8 cellular contexts compared by ENCODE assay signal in the genomic region with DNA sequence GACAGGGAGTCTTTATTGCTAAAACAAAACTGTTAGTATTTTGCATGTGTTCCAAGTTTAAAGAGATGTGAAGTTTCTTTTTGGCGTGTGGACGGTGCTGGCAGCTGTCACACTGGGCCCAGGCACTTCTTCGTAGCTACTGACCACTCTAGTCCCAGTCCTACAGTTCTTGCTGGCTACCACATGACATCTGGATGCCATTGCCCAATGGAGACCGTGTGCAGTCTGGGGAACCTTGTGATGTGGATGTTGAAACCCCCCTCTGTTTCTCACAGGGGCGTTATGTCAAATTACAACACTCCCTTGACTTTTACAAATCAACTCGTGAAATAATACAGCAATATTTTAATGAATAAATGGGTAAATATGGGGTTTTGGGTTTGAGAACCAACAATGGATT. TPM values are rescaled to one million over a fixed set of nuclear protein-coding genes. Genes with fewer than 3 reads are reported as not detected.
DNase-seq lines count a peak whose midpoint lies in the region; ATAC-seq and TF ChIP-seq lines count a peak whose summit lies in the region.

No MANE protein-coding gene starts in this region.

- H3K4me3 ChIP-seq in lower leg skin (ENCODE audit: low read depth, poor library complexity, severe bottlenecking): no peak overlapping the region
- peak overlapping the region; percentile 64 for H3K4me3 ChIP-seq in upper lobe of right lung

- peaks cover 27% of the 10 kb centered on the region for H3K4me1 ChIP-seq in upper lobe of right lung

- H3K9me3 Mint-ChIP-seq in CD4-positive, alpha-beta T cell: no peaks in the 10 kb centered on the region

- H3K36me3 ChIP-seq in upper lobe of right lung: no peaks in the 10 kb centered on the region

- H3K27ac Mint-ChIP-seq in CD4-positive, alpha-beta T cell: peak overlapping the region; percentile 95

- TF ChIP-seq POLR2A in lower leg skin (IDR thresholded peaks at IDR 0.05): no peak

- 5 to 20% methylated on average over 6 of the region's 6 CpGs for WGBS in lower leg skin, 2 donors

- no peaks in the 10 kb centered on the region for H3K9me3 ChIP-seq in CD4-positive, alpha-beta T cell (ENCODE audit: control insufficient read depth, low read length)
- no peaks in the 10 kb centered on the region for H3K9me3 ChIP-seq in upper lobe of right lung

- no peak for DNase-seq in CD4-positive, alpha-beta T cell
- peak; percentile 73 to 89 for DNase-seq in lower leg skin (ENCODE audit: low spot score in 2 of 2)
- no peak for DNase-seq in upper lobe of right lung
- DNase-seq in activated CD4-positive, alpha-beta T cell treated with anti-CD3 and anti-CD28 coated beads, Interleukin-2, amount 50 U/mL, for 4 hours: no peak
- DNase-seq in ureter (ENCODE audit: low spot score): no peak

- CTCF ChIA-PET in CD4-positive, alpha-beta T cell (lab: Charles Lee): interaction anchor here (0.9 to 1.3 kb wide), 2 partner anchors 102 to 108 kb away, joined by 3 to 7 read pairs; no protein-coding TSS in a partner anchor

- peak overlapping the region; percentile 96 for H3K4me3 Mint-ChIP-seq in CD4-positive, alpha-beta T cell

- H3K36me3 Mint-ChIP-seq in CD4-positive, alpha-beta T cell (ENCODE audit: low read depth): peaks cover 6% of the 10 kb centered on the region

- no peaks in the 10 kb centered on the region for H3K27me3 ChIP-seq in CD4-positive, alpha-beta T cell (ENCODE audit: control insufficient read depth, insufficient read depth, low read length)
- no peaks in the 10 kb centered on the region for H3K27me3 ChIP-seq in upper lobe of right lung

- POLR2A ChIA-PET in CD4-positive, alpha-beta T cell (lab: Charles Lee): interaction anchor here (0.9 to 4.6 kb wide), 4 partner anchors 37 to 103 kb away, joined by 5 to 50 read pairs (median 24); partner anchors contain the start of gene NR4A2

- no peak for TF ChIP-seq CTCF in CD4-positive, alpha-beta T cell (IDR thresholded peaks at IDR 0.05)
- TF ChIP-seq CTCF in lower leg skin (IDR thresholded peaks at IDR 0.05) (no peak), upper lobe of right lung (IDR thresholded peaks at IDR 0.05) (no peak)

- no peak overlapping the region for H3K27ac ChIP-seq in CD4-positive, alpha-beta T cell (ENCODE audit: low read depth, low read length)
- H3K27ac ChIP-seq in angular gyrus (ENCODE audit: low read depth, low read length) (peak overlapping the region; percentile 40), upper lobe of right lung (peak overlapping the region; percentile 99)

- H3K27me3 Mint-ChIP-seq in CD4-positive, alpha-beta T cell: no peaks in the 10 kb centered on the region

- ATAC-seq in CD4-positive, alpha-beta T cell (ENCODE audit: poor library complexity): no peak
- ATAC-seq in GM19463 (IDR thresholded peaks at IDR 0.05; ENCODE audit: unreplicated experiment) (peak; percentile 5), HG03575 (IDR thresholded peaks at IDR 0.05; ENCODE audit: extremely low read depth, insufficient number of reproducible peaks, low FRiP score, unreplicated experiment) (peak; percentile 8), upper lobe of right lung (peak; percentile 33)

- peaks cover 33% of the 10 kb centered on the region for H3K4me1 Mint-ChIP-seq in CD4-positive, alpha-beta T cell (ENCODE audit: low read depth)

- intact Hi-C loops in CD4-positive, alpha-beta T cell (cut with DNase I, micrococcal nuclease): loop anchor here (5.0 kb wide), 2 partner anchors 90 to 105 kb away; partner anchors contain the start of gene NR4A2 (in 1 of the 2)
- intact Hi-C loops in lower leg skin (cut with DNase I; ENCODE audit: low total_unique reads): no loop called here
- intact Hi-C loops in upper lobe of right lung (cut with DNase I): no loop called here

RNA-seq across cellular contexts. Expression of gene GPD2, which starts 1.1 kb away (rescaled TPM):
- 1 to 10 TPM; 6.2 to 6.7 TPM for total RNA-seq in CD4-positive, alpha-beta T cell
- total RNA-seq in lower leg skin (10 to 100 TPM; 50.0 to 83.5 (median 64.6) TPM), upper lobe of right lung (41.9 TPM), ureter (58.2 TPM)

Comparison
In these comparisons a context has a peak if more than half of its experiments do, and no peak if none do; other contexts are left out.
1. DNase-seq: peak in lower leg skin (2 of 2); none in CD4-positive, alpha-beta T cell (0 of 10), upper lobe of right lung (single experiment), activated CD4-positive, alpha-beta T cell treated with anti-CD3 and anti-CD28 coated beads, Interleukin-2, amount 50 U/mL, for 4 hours (0 of 2) and ureter (single experiment).
2. intact Hi-C loops: an anchor here in CD4-positive, alpha-beta T cell (5.0 kb wide); none called in lower leg skin and upper lobe of right lung.